In the genomic region with DNA sequence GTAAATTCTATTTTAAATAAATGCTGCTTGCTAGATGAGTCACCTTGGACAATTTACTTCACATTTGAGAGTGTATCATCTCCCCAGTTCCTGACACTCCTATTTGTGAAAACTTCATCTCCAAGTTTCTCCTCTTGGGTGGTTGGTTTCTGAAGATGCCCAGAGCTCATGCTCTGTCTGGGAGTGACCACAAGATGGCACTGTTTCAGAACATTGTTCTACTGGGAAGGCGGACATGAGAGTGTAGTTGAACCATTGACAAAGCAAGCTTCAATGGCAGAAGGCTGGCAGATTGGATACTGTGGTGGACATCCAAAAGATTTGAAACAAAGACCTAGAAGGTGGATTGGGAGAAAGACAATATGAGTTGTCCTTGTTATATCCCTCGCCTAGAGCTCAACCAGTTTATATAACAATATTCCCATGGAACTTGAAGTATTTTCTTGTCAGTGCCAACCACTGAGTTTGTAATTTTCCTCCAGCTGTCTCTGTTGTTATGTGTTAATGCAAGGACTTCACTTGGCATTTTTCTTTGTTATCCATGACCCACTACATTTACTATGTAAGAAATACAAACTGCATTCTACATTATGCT, we compare ENCODE assay signal across 8 cellular contexts.
A peak's percentile ranks its signal among the peaks of the same experiment; 100 is the strongest.
DNase-seq lines count a peak whose midpoint lies in the region; ATAC-seq and TF ChIP-seq lines count a peak whose summit lies in the region.

No MANE protein-coding gene starts in this region.

- ATAC-seq in GM18858 (IDR thresholded peaks at IDR 0.05; ENCODE audit: unreplicated experiment) (peak; percentile 91), HG02973 (IDR thresholded peaks at IDR 0.05; ENCODE audit: unreplicated experiment) (peak; percentile 96)

- peak; percentile 22 for DNase-seq in CMK (ENCODE audit: low read depth)
- peak; percentile 6 for DNase-seq in NCI-H2029 treated with DMSO at 0.1 percent for 48 hours (lab: John Stamatoyannopoulos, UW)
- DNase-seq in fibroblast of the conjunctiva (ENCODE audit: low read depth): peak; percentile 30
- peak; percentile 2 for DNase-seq in occipital lobe (lab: John Stamatoyannopoulos, UW)
- DNase-seq in T-helper 9 cell: no peak

- no peak overlapping the region for H3K27ac ChIP-seq in VCaP

- peak; percentile 82 for TF ChIP-seq CTCF in VCaP (conservative IDR thresholded peaks at IDR 0.05)
